14 cellular contexts compared by ENCODE assay signal in the genomic region with DNA sequence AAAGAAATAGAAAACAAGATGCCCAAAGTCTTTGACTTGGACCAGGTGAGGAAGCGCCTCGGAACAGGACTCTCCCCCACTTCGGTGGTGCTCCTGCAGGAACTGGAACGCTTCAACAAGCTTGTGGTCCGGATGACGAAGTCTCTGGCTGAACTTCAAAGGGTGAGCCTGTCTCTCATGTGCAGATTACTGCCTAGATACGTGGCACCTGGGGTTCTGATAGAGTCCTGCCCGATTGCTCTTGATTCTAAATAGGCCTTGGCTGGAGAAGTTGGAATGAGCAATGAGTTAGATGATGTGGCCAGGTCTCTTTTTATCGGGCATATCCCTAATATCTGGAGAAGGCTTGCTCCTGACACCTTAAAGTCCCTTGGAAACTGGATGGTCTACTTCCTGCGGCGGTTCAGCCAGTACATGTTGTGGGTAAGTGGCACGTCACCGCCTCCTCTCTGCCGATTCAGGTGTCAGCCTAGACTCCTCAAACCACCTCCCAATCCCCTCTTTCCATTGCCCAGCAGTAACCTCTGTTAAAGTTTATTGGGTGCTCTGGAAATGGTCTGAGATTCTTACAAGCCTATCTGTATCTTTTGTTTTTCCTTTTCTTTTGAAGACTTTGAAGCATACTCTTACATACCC. TPM values are rescaled to one million over a fixed set of nuclear protein-coding genes. Genes with fewer than 3 reads are reported as not detected.
DNase-seq lines count a peak whose midpoint lies in the region; ATAC-seq and TF ChIP-seq lines count a peak whose summit lies in the region.
"Had no signal": no experiment of that assay in that cellular context is flagged by ENCODE, and none has a peak within 500 bp of the region (broad histone marks: within the 10 kb centered on the region; RNA-seq: fewer than 3 reads in every experiment).

No MANE protein-coding gene starts in this region.

- WGBS in ovary, 3 donors = 78 to 88% (median 86%) methylated on average over 14 of the region's 14 CpGs

- CTCF ChIA-PET in naive thymus-derived CD4-positive, alpha-beta T cell (lab: Charles Lee) = interaction anchor here (1.0 kb wide), 1 partner anchor 52 kb away, joined by 3 read pairs; no protein-coding TSS in a partner anchor

- intact Hi-C loops in naive thymus-derived CD4-positive, alpha-beta T cell (cut with micrococcal nuclease) = loop anchor here in 1 of 2 donors (1.0 kb wide), 2 partner anchors 27 to 40 kb away; a partner anchor contains a TSS
- intact Hi-C loops in ovary (cut with DNase I) (no loop called here), CD14-positive monocyte (cut with micrococcal nuclease) (no loop called here)

- peak overlapping the region; percentile 24 for H3K4me3 Mint-ChIP-seq in T-helper 2 cell treated with Interferon-gamma antibody and Interleukin-4, amounts not matched to agents 5 μg/mL and 100 μg/mL, for 36 hours
- peak overlapping the region; percentile 32 to 83 (median 72) for H3K4me3 Mint-ChIP-seq in naive thymus-derived CD4-positive, alpha-beta T cell
- H3K4me3 Mint-ChIP-seq in CD14-positive monocyte = no peak overlapping the region

- H3K4me1 ChIP-seq in naive thymus-derived CD4-positive, alpha-beta T cell (ENCODE audit: control insufficient read depth in 2 of 2, insufficient read depth in 2 of 2, low read length in 2 of 2) = peaks cover 0 to 17% of the 10 kb centered on the region in 2 donors
- H3K4me1 ChIP-seq in ovary (ENCODE audit: insufficient read depth) = no peaks in the 10 kb centered on the region

- H3K27me3 Mint-ChIP-seq in T-helper 2 cell treated with Interferon-gamma antibody and Interleukin-4, amounts not matched to agents 5 μg/mL and 100 μg/mL, for 36 hours (ENCODE audit: low read depth) = peaks cover 21% of the 10 kb centered on the region
- peaks cover 0 to 11% (median 0%) of the 10 kb centered on the region in 5 donors for H3K27me3 Mint-ChIP-seq in naive thymus-derived CD4-positive, alpha-beta T cell
- peaks cover 2 to 7% (median 5%) of the 10 kb centered on the region in 3 donors for H3K27me3 Mint-ChIP-seq in CD14-positive monocyte (ENCODE audit: low read depth in 3 of 3)

- ATAC-seq in naive thymus-derived CD4-positive, alpha-beta T cell = peak; percentile 85
- ATAC-seq in HG03159 (IDR thresholded peaks at IDR 0.05; ENCODE audit: unreplicated experiment) = no peak
- ATAC-seq: left cardiac atrium had no signal

- TF ChIP-seq EP300 in ovary (IDR thresholded peaks at IDR 0.05) = no peak

- POLR2A ChIA-PET in naive thymus-derived CD4-positive, alpha-beta T cell (lab: Charles Lee) = no interaction called here

- peak; percentile 16 for DNase-seq in DMS53 treated with DMSO at 0.1 percent for 48 hours (lab: John Stamatoyannopoulos, UW; ENCODE audit: unreplicated experiment)
- DNase-seq in T-helper 2 cell treated with Interferon-gamma antibody and Interleukin-4, amounts not matched to agents 5 μg/mL and 100 μg/mL, for 36 hours (ENCODE audit: low spot score) = peak; percentile 12
- DNase-seq in activated effector memory CD4-positive, alpha-beta T cell treated with anti-CD3 and anti-CD28 coated beads, Interleukin-2, amount 50 U/mL, for 16 hours = peak; percentile 69
- peak in 7 of 9 donors; percentile 60 to 80 (median 77) for DNase-seq in naive thymus-derived CD4-positive, alpha-beta T cell
- no peak for DNase-seq in ovary
- no peak for DNase-seq in CD14-positive monocyte (ENCODE audit: low spot score)
- DNase-seq in AG08395 (ENCODE audit: low spot score) = no peak
- DNase-seq: glutamatergic neuron, left cardiac atrium, MV-4-11, NCI-H226 had no signal

- H3K27ac Mint-ChIP-seq in T-helper 2 cell treated with Interferon-gamma antibody and Interleukin-4, amounts not matched to agents 5 μg/mL and 100 μg/mL, for 36 hours = peak overlapping the region; percentile 56
- peak overlapping the region in 7 of 9 donors; percentile 27 to 87 (median 73) for H3K27ac Mint-ChIP-seq in naive thymus-derived CD4-positive, alpha-beta T cell
- no peak overlapping the region for H3K27ac Mint-ChIP-seq in CD14-positive monocyte

- H3K9me3 Mint-ChIP-seq in T-helper 2 cell treated with Interferon-gamma antibody and Interleukin-4, amounts not matched to agents 5 μg/mL and 100 μg/mL, for 36 hours = no peaks in the 10 kb centered on the region
- H3K9me3 Mint-ChIP-seq in naive thymus-derived CD4-positive, alpha-beta T cell = no peaks in the 10 kb centered on the region
- H3K9me3 Mint-ChIP-seq in CD14-positive monocyte = peaks cover 0 to 3% (median 0%) of the 10 kb centered on the region in 7 donors

- no peak for TF ChIP-seq CTCF in ovary (IDR thresholded peaks at IDR 0.05)
- no peak for TF ChIP-seq CTCF in CD14-positive monocyte (IDR thresholded peaks at IDR 0.05)

- no peak for TF ChIP-seq POLR2A in ovary (IDR thresholded peaks at IDR 0.05)

- H3K27ac ChIP-seq in naive thymus-derived CD4-positive, alpha-beta T cell (ENCODE audit: low read depth, low read length) = no peak overlapping the region
- H3K27ac ChIP-seq in ovary = no peak overlapping the region
- H3K27ac ChIP-seq: C4-2B, VCaP had no signal

- H3K4me1 Mint-ChIP-seq in T-helper 2 cell treated with Interferon-gamma antibody and Interleukin-4, amounts not matched to agents 5 μg/mL and 100 μg/mL, for 36 hours (ENCODE audit: low read depth) = peaks cover 14% of the 10 kb centered on the region
- H3K4me1 Mint-ChIP-seq in naive thymus-derived CD4-positive, alpha-beta T cell = peaks cover 16 to 40% (median 22%) of the 10 kb centered on the region in 7 donors
- peaks cover 10% of the 10 kb centered on the region for H3K4me1 Mint-ChIP-seq in CD14-positive monocyte

- peak overlapping the region; percentile 31 for H3K4me3 ChIP-seq in naive thymus-derived CD4-positive, alpha-beta T cell (ENCODE audit: low read length)
- no peak overlapping the region for H3K4me3 ChIP-seq in ovary

- peaks cover 5% of the 10 kb centered on the region for H3K36me3 Mint-ChIP-seq in T-helper 2 cell treated with Interferon-gamma antibody and Interleukin-4, amounts not matched to agents 5 μg/mL and 100 μg/mL, for 36 hours (ENCODE audit: low read depth)
- peaks cover 0 to 7% (median 3%) of the 10 kb centered on the region in 5 donors for H3K36me3 Mint-ChIP-seq in naive thymus-derived CD4-positive, alpha-beta T cell
- H3K36me3 Mint-ChIP-seq in CD14-positive monocyte = peaks cover 6% of the 10 kb centered on the region in 2 donors

- no peaks in the 10 kb centered on the region for H3K9me3 ChIP-seq in naive thymus-derived CD4-positive, alpha-beta T cell (ENCODE audit: control insufficient read depth in 2 of 3, low read length in 3 of 3)
- no peaks in the 10 kb centered on the region for H3K9me3 ChIP-seq in ovary

- H3K27me3 ChIP-seq in naive thymus-derived CD4-positive, alpha-beta T cell (ENCODE audit: control insufficient read depth in 2 of 2, insufficient read depth in 2 of 2, low read length in 2 of 2) = no peaks in the 10 kb centered on the region
- no peaks in the 10 kb centered on the region for H3K27me3 ChIP-seq in ovary

- peaks cover 0 to 6% (median 5%) of the 10 kb centered on the region in 3 experiments for H3K36me3 ChIP-seq in naive thymus-derived CD4-positive, alpha-beta T cell (ENCODE audit: control insufficient read depth in 2 of 3, insufficient read depth in 3 of 3, low read length in 3 of 3)
- H3K36me3 ChIP-seq in ovary = no peaks in the 10 kb centered on the region

RNA-seq across cellular contexts. Expression of a gene that starts 40.8 kb away (rescaled TPM):
- total RNA-seq in naive thymus-derived CD4-positive, alpha-beta T cell = 10 to 100 TPM; 17.3 to 24.9 (median 23.0) TPM
- 10 to 100 TPM; 19.0 to 34.4 TPM for polyA plus RNA-seq in naive thymus-derived CD4-positive, alpha-beta T cell
- 10 to 100 TPM; 13.9 to 51.0 (median 35.2) TPM for total RNA-seq in ovary
- polyA plus RNA-seq in ovary (10 to 100 TPM; 21.9 to 34.6 TPM), CD14-positive monocyte (1 to 10 TPM; 4.4 to 5.5 TPM)

RNA-seq across cellular contexts. Expression of a gene that starts 41.2 kb away (rescaled TPM):
- total RNA-seq in naive thymus-derived CD4-positive, alpha-beta T cell = 10 to 100 TPM; 25.0 to 57.5 (median 45.8) TPM
- 10 to 100 TPM in 1 of 2 donors, 1 to 10 TPM in 1; 7.9 to 11.6 TPM for polyA plus RNA-seq in naive thymus-derived CD4-positive, alpha-beta T cell
- 10 to 100 TPM; 47.6 to 74.7 (median 67.8) TPM for total RNA-seq in ovary
- polyA plus RNA-seq in ovary (10 to 100 TPM; 33.5 to 52.5 TPM), CD14-positive monocyte (1 to 10 TPM; 1.5 to 2.7 TPM)

Comparison
In these comparisons a context has a peak if more than half of its experiments do, and no peak if none do; other contexts are left out.
1. DNase-seq: peak in DMS53 treated with DMSO at 0.1 percent for 48 hours (single experiment), T-helper 2 cell treated with Interferon-gamma antibody and Interleukin-4, amounts not matched to agents 5 μg/mL and 100 μg/mL, for 36 hours (single experiment), activated effector memory CD4-positive, alpha-beta T cell treated with anti-CD3 and anti-CD28 coated beads, Interleukin-2, amount 50 U/mL, for 16 hours (single experiment) and naive thymus-derived CD4-positive, alpha-beta T cell (7 of 9); none in ovary (0 of 5), CD14-positive monocyte (single experiment) and AG08395 (single experiment).
2. H3K27ac Mint-ChIP-seq: peak in T-helper 2 cell treated with Interferon-gamma antibody and Interleukin-4, amounts not matched to agents 5 μg/mL and 100 μg/mL, for 36 hours (single experiment) and naive thymus-derived CD4-positive, alpha-beta T cell (7 of 9); none in CD14-positive monocyte (0 of 7).
3. H3K4me3 Mint-ChIP-seq: peak in T-helper 2 cell treated with Interferon-gamma antibody and Interleukin-4, amounts not matched to agents 5 μg/mL and 100 μg/mL, for 36 hours (single experiment) and naive thymus-derived CD4-positive, alpha-beta T cell (10 of 10); none in CD14-positive monocyte (0 of 2).